7 cellular contexts compared by ENCODE assay signal in genomic region chr7:6728893-6729491, GRCh38. TPM values are rescaled to one million over a fixed set of nuclear protein-coding genes. Genes with fewer than 3 reads are reported as not detected.
DNase-seq lines count a peak whose midpoint lies in the region; ATAC-seq, FAIRE-seq and TF ChIP-seq lines count a peak whose summit lies in the region.
"Not testable (repeated sequence)": the region's sequence is repeated elsewhere in the genome, so short reads cannot be mapped to it uniquely, and the experiment has no call there.

No MANE protein-coding gene starts in this region.

- POLR2A ChIA-PET in PC-9 (lab: Charles Lee; ENCODE audit: unreplicated experiment): not testable (repeated sequence)

- not testable (repeated sequence) for TF ChIP-seq POLR2A in heart left ventricle (IDR thresholded peaks at IDR 0.05); gastrocnemius medialis (IDR thresholded peaks at IDR 0.05)

- H3K4me1 ChIP-seq in PC-9 (replicated peaks; ENCODE audit: insufficient read depth): not testable (repeated sequence)
- H3K4me1 ChIP-seq in heart left ventricle (peaks cover 0 to 20% (median 9%) of the 10 kb centered on the region in 12 donors), mononuclear cell (ENCODE audit: insufficient read depth, low read length) (peaks cover 27% of the 10 kb centered on the region), gastrocnemius medialis (peaks cover 9 to 10% of the 10 kb centered on the region in 2 donors)

- 52 to 66% (median 65%) methylated on average over 27 to 29 of the region's 29 CpGs for WGBS in heart left ventricle, 4 donors

- H3K9me3 Mint-ChIP-seq in activated T-cell treated with anti-CD3 and anti-CD28 coated beads, Interleukin-2, amount 50 U/mL, for 72 hours: not testable (repeated sequence)

- not testable (repeated sequence) for H3K9me2 ChIP-seq in PC-9 (ENCODE audit: insufficient read depth)

- TSS peak; percentile 97 for BruUV-seq in PC-9 (replicated peaks; lab: Mats Ljungman, UMichigan)

- H3K27ac ChIP-seq in PC-9: peak overlapping the region; percentile 61; the same call in 1 of the 2 replicates
- peak overlapping the region; percentile 59 to 93 (median 88) for H3K27ac ChIP-seq in heart left ventricle
- H3K27ac ChIP-seq in gastrocnemius medialis: peak overlapping the region; percentile 73 to 88 (median 87)

- H3K36me3 ChIP-seq in PC-9 (ENCODE audit: low read depth) (peaks cover 20% of the 10 kb centered on the region), heart left ventricle (peaks cover 0 to 19% (median 18%) of the 10 kb centered on the region in 9 donors), gastrocnemius medialis (peaks cover 0 to 15% of the 10 kb centered on the region in 2 donors)

- CTCF ChIA-PET in PC-9 (lab: Charles Lee): not testable (repeated sequence)

- in situ Hi-C loops in gastrocnemius medialis (cut with MboI; ENCODE audit: low sequenced_read_pairs in 4 of 4): not testable (repeated sequence)

- peaks cover 23% of the 10 kb centered on the region for H3K79me2 ChIP-seq in PC-9 (ENCODE audit: low read depth)

- not testable (repeated sequence) for H3K27me3 Mint-ChIP-seq in activated T-cell treated with anti-CD3 and anti-CD28 coated beads, Interleukin-2, amount 50 U/mL, for 72 hours (ENCODE audit: low read depth)

- H3K4me3 Mint-ChIP-seq in activated T-cell treated with anti-CD3 and anti-CD28 coated beads, Interleukin-2, amount 50 U/mL, for 72 hours: peak overlapping the region; percentile 90 to 94

- not testable (repeated sequence) for ATAC-seq in activated T-cell treated with anti-CD3 and anti-CD28 coated beads, Interleukin-2, amount 50 U/mL, for 72 hours (replicated peaks in 1 of 2); heart left ventricle; gastrocnemius medialis

- peaks cover 41% of the 10 kb centered on the region for H3K4me1 Mint-ChIP-seq in activated T-cell treated with anti-CD3 and anti-CD28 coated beads, Interleukin-2, amount 50 U/mL, for 72 hours (ENCODE audit: low read depth)

- H3K36me3 Mint-ChIP-seq in activated T-cell treated with anti-CD3 and anti-CD28 coated beads, Interleukin-2, amount 50 U/mL, for 72 hours (ENCODE audit: insufficient read depth in 2 of 2): peaks cover 13 to 15% of the 10 kb centered on the region in 2 donors

- peak; percentile 40 for FAIRE-seq in GM19239 (lab: Jason Lieb, UNC)

- H3K27me3 ChIP-seq in PC-9 (ENCODE audit: insufficient read depth, low read depth); heart left ventricle; mononuclear cell (ENCODE audit: insufficient read depth, low read length); gastrocnemius medialis: not testable (repeated sequence)

- peak overlapping the region; percentile 88 for H2AFZ ChIP-seq in PC-9

- DNase-seq in GM19239 (ENCODE audit: insufficient read length, low spot score); PC-9; activated T-cell treated with anti-CD3 and anti-CD28 coated beads, Interleukin-2, amount 50 U/mL, for 72 hours; choroid plexus epithelial cell (ENCODE audit: low read depth); heart left ventricle; gastrocnemius medialis: not testable (repeated sequence)

- H3F3A ChIP-seq in PC-9 (ENCODE audit: insufficient read depth, low read depth): not testable (repeated sequence)

- H3K4me2 ChIP-seq in PC-9: peak overlapping the region; percentile 80

- TF ChIP-seq CTCF in PC-9 (conservative IDR thresholded peaks at IDR 0.05); choroid plexus epithelial cell (conservative IDR thresholded peaks at IDR 0.05; ENCODE audit: low read depth, low read length); heart left ventricle (IDR thresholded peaks at IDR 0.05); gastrocnemius medialis (IDR thresholded peaks at IDR 0.05 in 4 of 5, conservative IDR thresholded peaks at IDR 0.05 in 1 of 5): not testable (repeated sequence)

- peak overlapping the region; percentile 85 for H3K27ac Mint-ChIP-seq in activated T-cell treated with anti-CD3 and anti-CD28 coated beads, Interleukin-2, amount 50 U/mL, for 72 hours

- H3K9me3 ChIP-seq in PC-9 (ENCODE audit: insufficient read depth, low read depth); heart left ventricle; mononuclear cell (ENCODE audit: low read depth, low read length); gastrocnemius medialis: not testable (repeated sequence)

- H4K20me1 ChIP-seq in PC-9 (ENCODE audit: insufficient read depth): not testable (repeated sequence)

- H3K4me3 ChIP-seq in PC-9 (peak overlapping the region; percentile 88), choroid plexus epithelial cell (ENCODE audit: low read depth, low read length) (peak overlapping the region; percentile 95), heart left ventricle (peak overlapping the region; percentile 64 to 95 (median 84)), mononuclear cell (ENCODE audit: low read length) (peak overlapping the region; percentile 63), gastrocnemius medialis (peak overlapping the region; percentile 76 to 97 (median 86))

- intact Hi-C loops in PC-9 (cut with micrococcal nuclease; ENCODE audit: unreplicated experiment): not testable (repeated sequence)
- intact Hi-C loops in heart left ventricle (cut with DNase I) (loop anchor here in 4 of 10 donors (1.0 to 5.0 kb wide), 3 partner anchors 22 to 92 kb away; partner anchors contain the start of genes ZNF12 (in 2 of the 4) and ZNF316 (in 1 of the 4)), gastrocnemius medialis (cut with DNase I; ENCODE audit: low total_unique reads) (loop anchor here (1.0 kb wide), 1 partner anchor 22 kb away; no protein-coding TSS in a partner anchor)

RNA-seq across cellular contexts. Expression of gene ZNF12, which starts 22.2 kb away (rescaled TPM):
- total RNA-seq in PC-9 (2021) (25.2 and 37.5 TPM in 2 replicates), heart left ventricle (10 to 100 TPM; 11.4 to 20.1 (median 15.0) TPM), mononuclear cell (17.0 TPM), gastrocnemius medialis (1 to 10 TPM; 4.5 to 8.9 (median 5.3) TPM)
- 10 to 100 TPM; 18.5 to 21.5 TPM for total RNA-seq in activated T-cell treated with anti-CD3 and anti-CD28 coated beads, Interleukin-2, amount 50 U/mL, for 72 hours
- 10 to 100 TPM in 1 of 2 donors, 1 to 10 TPM in 1; 6.4 to 11.0 TPM for polyA plus RNA-seq in heart left ventricle

RNA-seq across cellular contexts. Expression of gene RSPH10B2, which starts 24.9 kb away (rescaled TPM):
- total RNA-seq in PC-9 (2021): 0.76 and 2.0 TPM in 2 replicates
- under 1 TPM in 1 of 2 donors, not detected in 1; 0.89 TPM for total RNA-seq in activated T-cell treated with anti-CD3 and anti-CD28 coated beads, Interleukin-2, amount 50 U/mL, for 72 hours
- total RNA-seq in heart left ventricle: not detected
- not detected for polyA plus RNA-seq in heart left ventricle
- total RNA-seq in mononuclear cell: 0.21 TPM
- total RNA-seq in gastrocnemius medialis: 1 to 10 TPM in 2 of 4 donors, under 1 TPM in 2; 0.09 to 6.4 (median 1.1) TPM
